Comparison of ENCODE assay signal across 8 cellular contexts in the genomic region with DNA sequence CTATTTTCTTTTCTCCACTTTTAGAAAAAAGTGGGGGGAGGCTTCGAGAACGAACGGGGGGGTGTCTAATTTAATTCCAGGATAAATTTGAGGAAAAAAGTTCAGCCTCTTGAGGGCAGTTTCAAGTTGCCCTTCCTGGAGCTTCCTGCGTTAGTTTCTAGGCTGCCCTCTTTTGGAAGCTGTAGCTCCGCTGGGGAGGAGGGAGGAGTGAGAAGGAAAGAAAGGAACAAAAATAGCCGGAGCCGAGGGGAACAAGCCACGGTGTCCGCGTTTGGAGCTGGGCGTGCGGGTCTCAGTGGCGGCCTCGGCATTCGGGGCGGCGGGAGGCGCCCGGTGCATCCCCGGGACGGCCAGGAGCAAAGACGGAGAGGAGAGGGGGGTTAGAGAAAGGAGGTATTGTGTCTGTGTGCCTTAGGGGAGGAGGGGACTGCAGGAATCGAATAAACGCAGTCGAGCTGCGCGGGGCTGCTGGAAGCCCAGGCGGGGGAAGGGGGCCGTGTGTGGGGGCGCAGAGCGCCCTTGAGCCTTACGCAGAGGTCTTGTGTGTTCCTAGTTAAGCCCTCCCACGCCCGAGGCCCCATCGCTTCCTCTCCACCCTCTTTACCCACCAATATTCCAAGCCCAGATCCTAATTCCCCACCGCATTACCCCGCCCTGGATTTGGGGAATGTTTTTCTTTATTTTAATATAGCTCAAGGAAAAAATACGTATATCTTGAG. TPM values are rescaled to one million over a fixed set of nuclear protein-coding genes. Genes with fewer than 3 reads are reported as not detected.
A peak's percentile ranks its signal among the peaks of the same experiment; 100 is the strongest.
DNase-seq lines count a peak whose midpoint lies in the region; ATAC-seq and TF ChIP-seq lines count a peak whose summit lies in the region.

No MANE protein-coding gene starts in this region.

- H3K27ac Mint-ChIP-seq in progenitor cell of endocrine pancreas: peak overlapping the region; percentile 100
- no peak overlapping the region for H3K27ac Mint-ChIP-seq in CD8-positive, alpha-beta T cell

- peaks cover 12% of the 10 kb centered on the region for H3K4me1 Mint-ChIP-seq in progenitor cell of endocrine pancreas (ENCODE audit: low read depth)
- H3K4me1 Mint-ChIP-seq in CD8-positive, alpha-beta T cell (ENCODE audit: low read depth): peaks cover 45% of the 10 kb centered on the region

- H3K27me3 ChIP-seq in BE2C (peaks cover 10% of the 10 kb centered on the region), right cardiac atrium (ENCODE audit: control insufficient read depth, insufficient read depth) (no peaks in the 10 kb centered on the region)
- H3K27me3 ChIP-seq in CD8-positive, alpha-beta T cell (ENCODE audit: insufficient read depth, low read length): peaks cover 50% of the 10 kb centered on the region

- peak overlapping the region; percentile 64 for H3K4me3 ChIP-seq in BE2C (ENCODE audit: low read depth, low read length)
- peak overlapping the region; percentile 68 for H3K4me3 ChIP-seq in HFF-Myc (replicated peaks; ENCODE audit: low read depth, low read length)
- H3K4me3 ChIP-seq in right cardiac atrium (ENCODE audit: low read length): peak overlapping the region; percentile 93
- no peak overlapping the region for H3K4me3 ChIP-seq in CD8-positive, alpha-beta T cell (ENCODE audit: low read depth, low read length)

- ATAC-seq in right cardiac atrium: peak; percentile 28 to 45
- ATAC-seq in GM21367 (IDR thresholded peaks at IDR 0.05; ENCODE audit: unreplicated experiment): no peak
- no peak for ATAC-seq in CD8-positive, alpha-beta T cell

- CTCF ChIA-PET in CD8-positive, alpha-beta T cell (lab: Charles Lee): interaction anchor here (0.5 to 1.3 kb wide), 6 partner anchors 9 to 278 kb away, joined by 3 read pairs; no protein-coding TSS in a partner anchor

- no peaks in the 10 kb centered on the region for H3K36me3 Mint-ChIP-seq in progenitor cell of endocrine pancreas (ENCODE audit: insufficient read depth)
- H3K36me3 Mint-ChIP-seq in CD8-positive, alpha-beta T cell: no peaks in the 10 kb centered on the region

- H3K36me3 ChIP-seq in BE2C: no peaks in the 10 kb centered on the region
- H3K36me3 ChIP-seq in CD8-positive, alpha-beta T cell (ENCODE audit: insufficient read depth, low read length): no peaks in the 10 kb centered on the region

- H3K4me3 Mint-ChIP-seq in progenitor cell of endocrine pancreas (ENCODE audit: low read depth): peak overlapping the region; percentile 90
- H3K4me3 Mint-ChIP-seq in CD8-positive, alpha-beta T cell: no peak overlapping the region

- H3K9me3 Mint-ChIP-seq in progenitor cell of endocrine pancreas (ENCODE audit: low read depth): no peaks in the 10 kb centered on the region
- H3K9me3 Mint-ChIP-seq in CD8-positive, alpha-beta T cell: no peaks in the 10 kb centered on the region

- intact Hi-C loops in right cardiac atrium (cut with DNase I): no loop called here
- intact Hi-C loops in CD8-positive, alpha-beta T cell (cut with DNase I, micrococcal nuclease): no loop called here

- H3K4me1 ChIP-seq in BE2C: no peaks in the 10 kb centered on the region
- H3K4me1 ChIP-seq in right cardiac atrium (ENCODE audit: control insufficient read depth, insufficient read depth, low read length): peaks cover 7% of the 10 kb centered on the region
- H3K4me1 ChIP-seq in CD8-positive, alpha-beta T cell (ENCODE audit: insufficient read depth, low read length): peaks cover 70% of the 10 kb centered on the region

- H3K27me3 Mint-ChIP-seq in progenitor cell of endocrine pancreas: no peaks in the 10 kb centered on the region
- H3K27me3 Mint-ChIP-seq in CD8-positive, alpha-beta T cell (ENCODE audit: low read depth): peaks cover 57% of the 10 kb centered on the region

- POLR2A ChIA-PET in CD8-positive, alpha-beta T cell (lab: Charles Lee): interaction anchor here (1.8 kb wide), 1 partner anchor 9 kb away, joined by 4 read pairs; no protein-coding TSS in a partner anchor

- DNase-seq in BE2C (peak; percentile 83), HFF-Myc (ENCODE audit: extremely low read depth, low read depth) (no peak), NCI-H524 treated with DMSO at 0.1 percent for 48 hours (lab: John Stamatoyannopoulos, UW) (peak; percentile 33), anterior cingulate cortex (lab: John Stamatoyannopoulos, UW) (peak in 56 of 58 donors; percentile 40 to 91 (median 74)), right cardiac atrium (peak; percentile 69 to 90 (median 89)), progenitor cell of endocrine pancreas (ENCODE audit: low spot score, unreplicated experiment) (peak; percentile 39)
- DNase-seq in CD8-positive, alpha-beta T cell: no peak

- H3K9me3 ChIP-seq in BE2C (no peaks in the 10 kb centered on the region), right cardiac atrium (ENCODE audit: control insufficient read depth, low read length) (no peaks in the 10 kb centered on the region)
- no peaks in the 10 kb centered on the region for H3K9me3 ChIP-seq in CD8-positive, alpha-beta T cell (ENCODE audit: low read length)

- TF ChIP-seq CTCF in BE2C (IDR thresholded peaks at IDR 0.05; ENCODE audit: low read depth, low read length): no peak
- no peak for TF ChIP-seq CTCF in HFF-Myc (IDR thresholded peaks at IDR 0.05; ENCODE audit: low read depth, low read length, missing control alignments)
- no peak for TF ChIP-seq CTCF in progenitor cell of endocrine pancreas (IDR thresholded peaks at IDR 0.05; ENCODE audit: unreplicated experiment)
- no peak for TF ChIP-seq CTCF in CD8-positive, alpha-beta T cell (IDR thresholded peaks at IDR 0.05)

- WGBS in right cardiac atrium: under 1% methylated on average over 38 of the region's 38 CpGs

- peak overlapping the region; percentile 91 for H3K27ac ChIP-seq in right cardiac atrium (ENCODE audit: low read length)
- no peak overlapping the region for H3K27ac ChIP-seq in CD8-positive, alpha-beta T cell (ENCODE audit: low read depth, low read length)

RNA-seq across cellular contexts. Expression of a gene that starts 2.0 kb away (rescaled TPM):
- 49.4 TPM for polyA plus RNA-seq in BE2C (2012; ENCODE audit: insufficient read depth, insufficient read length, low read depth)
- total RNA-seq in right cardiac atrium (10 to 100 TPM; 33.1 to 46.6 (median 39.3) TPM), progenitor cell of endocrine pancreas (190 and 197 TPM in 2 replicates)
- 38.9 TPM for polyA plus RNA-seq in right cardiac atrium
- total RNA-seq in CD8-positive, alpha-beta T cell: 100 to 1,000 TPM in 1 of 2 experiments, 10 to 100 TPM in 1; 87.0 to 107 TPM

Comparison
In these comparisons a context has a peak if more than half of its experiments do, and no peak if none do; other contexts are left out.
1. DNase-seq: peak in BE2C (single experiment), NCI-H524 treated with DMSO at 0.1 percent for 48 hours (single experiment), anterior cingulate cortex (56 of 58), right cardiac atrium (3 of 3) and progenitor cell of endocrine pancreas (single experiment); none in HFF-Myc (single experiment) and CD8-positive, alpha-beta T cell (0 of 7).
2. ATAC-seq: peak in right cardiac atrium (2 of 2); none in GM21367 (single experiment) and CD8-positive, alpha-beta T cell (single experiment).